ENCODE assay signal across 10 cellular contexts in the genomic region with DNA sequence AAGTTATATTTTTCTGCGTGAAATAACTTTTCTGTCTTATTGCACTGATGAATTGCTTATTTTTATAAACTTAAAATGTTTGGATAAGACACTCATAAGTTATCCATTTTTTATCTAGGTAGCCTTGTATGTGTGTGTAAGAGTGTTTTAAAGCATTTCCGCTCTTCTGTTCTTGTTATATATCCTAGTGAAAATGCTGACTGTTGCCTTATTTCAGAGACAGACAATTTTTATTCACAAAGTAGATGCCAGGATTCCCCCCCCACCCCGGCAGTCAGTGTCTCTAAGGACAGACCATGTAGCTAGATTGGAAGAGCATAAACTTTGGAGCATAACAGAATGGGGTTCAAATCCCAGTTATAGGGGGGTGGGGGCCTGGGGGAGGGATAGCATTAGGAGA. TPM values are rescaled to one million over a fixed set of nuclear protein-coding genes. Genes with fewer than 3 reads are reported as not detected.
DNase-seq lines count a peak whose midpoint lies in the region; ATAC-seq and TF ChIP-seq lines count a peak whose summit lies in the region.
"Had no signal": no experiment of that assay in that cellular context is flagged by ENCODE, and none has a peak within 500 bp of the region (broad histone marks: within the 10 kb centered on the region; RNA-seq: fewer than 3 reads in every experiment).

No MANE protein-coding gene starts in this region.

- TF ChIP-seq EP300 in sigmoid colon (IDR thresholded peaks at IDR 0.05): no peak

- H3K9me3 Mint-ChIP-seq in activated T-cell treated with anti-CD3 and anti-CD28 coated beads, Interleukin-2, amount 50 U/mL, for 72 hours: no peaks in the 10 kb centered on the region
- H3K9me3 Mint-ChIP-seq in stimulated activated naive CD8-positive, alpha-beta T cell treated with anti-CD3 and anti-CD28 coated beads, Interleukin-15, amount 100 ng/mL, for 72 hours: no peaks in the 10 kb centered on the region

- no peaks in the 10 kb centered on the region for H3K9me3 ChIP-seq in WERI-Rb-1 (ENCODE audit: severe bottlenecking)
- H3K9me3 ChIP-seq in sigmoid colon: no peaks in the 10 kb centered on the region
- H3K9me3 ChIP-seq: adrenal gland had no signal

- H3K36me3 Mint-ChIP-seq in activated T-cell treated with anti-CD3 and anti-CD28 coated beads, Interleukin-2, amount 50 U/mL, for 72 hours (ENCODE audit: insufficient read depth in 2 of 2): peaks cover 9 to 18% of the 10 kb centered on the region in 2 donors

- H3K27ac Mint-ChIP-seq in activated T-cell treated with anti-CD3 and anti-CD28 coated beads, Interleukin-2, amount 50 U/mL, for 72 hours: peak overlapping the region; percentile 94
- H3K27ac Mint-ChIP-seq in stimulated activated naive CD8-positive, alpha-beta T cell treated with anti-CD3 and anti-CD28 coated beads, Interleukin-15, amount 100 ng/mL, for 72 hours: peak overlapping the region; percentile 61 to 78

- intact Hi-C loops in sigmoid colon (cut with DNase I): loop anchor here (2.0 to 10.0 kb wide), 2 partner anchors 72 to 344 kb away; partner anchors contain the start of gene DUSP5

- no peak for ATAC-seq in activated T-cell treated with anti-CD3 and anti-CD28 coated beads, Interleukin-2, amount 50 U/mL, for 72 hours (replicated peaks in 1 of 2)
- no peak for ATAC-seq in stimulated activated naive CD8-positive, alpha-beta T cell treated with anti-CD3 and anti-CD28 coated beads, Interleukin-15, amount 100 ng/mL, for 72 hours

- H3K36me3 ChIP-seq in WERI-Rb-1 (peaks cover 41% of the 10 kb centered on the region), sigmoid colon (no peaks in the 10 kb centered on the region)
- H3K36me3 ChIP-seq: adrenal gland had no signal

- peaks cover 47% of the 10 kb centered on the region for H3K4me1 Mint-ChIP-seq in activated T-cell treated with anti-CD3 and anti-CD28 coated beads, Interleukin-2, amount 50 U/mL, for 72 hours (ENCODE audit: low read depth)
- peaks cover 37% of the 10 kb centered on the region for H3K4me1 Mint-ChIP-seq in stimulated activated naive CD8-positive, alpha-beta T cell treated with anti-CD3 and anti-CD28 coated beads, Interleukin-15, amount 100 ng/mL, for 72 hours

- TF ChIP-seq CTCF in WERI-Rb-1 (IDR thresholded peaks at IDR 0.05; ENCODE audit: low read depth, low read length) (no peak), fibroblast of villous mesenchyme (IDR thresholded peaks at IDR 0.05; ENCODE audit: insufficient read depth, low read depth, low read length) (no peak), sigmoid colon (IDR thresholded peaks at IDR 0.05) (no peak)

- H3K4me3 ChIP-seq in WERI-Rb-1 (ENCODE audit: low read depth, low read length): peak overlapping the region; percentile 75
- H3K4me3 ChIP-seq in fibroblast of villous mesenchyme (ENCODE audit: low read depth, low read length): peak overlapping the region; percentile 92
- peak overlapping the region in 2 of 4 donors; percentile 91 to 97 for H3K4me3 ChIP-seq in sigmoid colon

- WGBS in sigmoid colon, 2 donors: 66 to 67% methylated on average over 3 of the region's 3 CpGs

- TF ChIP-seq POLR2A in sigmoid colon (IDR thresholded peaks at IDR 0.05): no peak

- H3K4me3 Mint-ChIP-seq in activated T-cell treated with anti-CD3 and anti-CD28 coated beads, Interleukin-2, amount 50 U/mL, for 72 hours: peak overlapping the region; percentile 90 to 95
- H3K4me3 Mint-ChIP-seq in stimulated activated naive CD8-positive, alpha-beta T cell treated with anti-CD3 and anti-CD28 coated beads, Interleukin-15, amount 100 ng/mL, for 72 hours: peak overlapping the region; percentile 93 to 97

- H3K27me3 ChIP-seq in WERI-Rb-1 (ENCODE audit: insufficient read depth, low read depth, severe bottlenecking): no peaks in the 10 kb centered on the region
- H3K27me3 ChIP-seq in sigmoid colon: peaks cover 0 to 5% (median 0%) of the 10 kb centered on the region in 3 donors
- H3K27me3 ChIP-seq: adrenal gland had no signal

- DNase-seq in activated T-cell treated with anti-CD3 and anti-CD28 coated beads, Interleukin-2, amount 50 U/mL, for 72 hours: no peak
- DNase-seq in activated T-cell treated with anti-CD3 and anti-CD28 coated beads, Interleukin-2, amount 50 U/mL, for 1 hour: no peak
- DNase-seq in WERI-Rb-1 (no peak), fibroblast of villous mesenchyme (ENCODE audit: low read depth) (no peak), nucleus accumbens (lab: John Stamatoyannopoulos, UW) (no peak), pons (ENCODE audit: low spot score) (no peak), sigmoid colon (no peak)
- DNase-seq in stimulated activated naive CD8-positive, alpha-beta T cell treated with anti-CD3 and anti-CD28 coated beads, Interleukin-15, amount 100 ng/mL, for 72 hours: no peak
- DNase-seq: adrenal gland, islet precursor cell had no signal

- H3K27me3 Mint-ChIP-seq in activated T-cell treated with anti-CD3 and anti-CD28 coated beads, Interleukin-2, amount 50 U/mL, for 72 hours (ENCODE audit: low read depth): peaks cover 6% of the 10 kb centered on the region
- H3K27me3 Mint-ChIP-seq in stimulated activated naive CD8-positive, alpha-beta T cell treated with anti-CD3 and anti-CD28 coated beads, Interleukin-15, amount 100 ng/mL, for 72 hours: peaks cover 7% of the 10 kb centered on the region

- peaks cover 0 to 63% (median 48%) of the 10 kb centered on the region in 4 donors for H3K4me1 ChIP-seq in sigmoid colon

- H3K27ac ChIP-seq in WERI-Rb-1 (peak overlapping the region; percentile 98), sigmoid colon (no peak overlapping the region)

RNA-seq across cellular contexts. Expression of gene SMC3, which starts 1.6 kb away (rescaled TPM):
- total RNA-seq in activated T-cell treated with anti-CD3 and anti-CD28 coated beads, Interleukin-2, amount 50 U/mL, for 72 hours: 10 to 100 TPM; 79.7 to 85.6 TPM
- 19.3 and 23.3 TPM in 2 replicates for total RNA-seq in fibroblast of villous mesenchyme
- total RNA-seq in sigmoid colon: 10 to 100 TPM; 27.2 to 43.5 (median 34.8) TPM
- 10 to 100 TPM; 12.6 to 21.6 (median 13.6) TPM for polyA plus RNA-seq in sigmoid colon
